18 cellular contexts compared by ENCODE assay signal in the genomic region with DNA sequence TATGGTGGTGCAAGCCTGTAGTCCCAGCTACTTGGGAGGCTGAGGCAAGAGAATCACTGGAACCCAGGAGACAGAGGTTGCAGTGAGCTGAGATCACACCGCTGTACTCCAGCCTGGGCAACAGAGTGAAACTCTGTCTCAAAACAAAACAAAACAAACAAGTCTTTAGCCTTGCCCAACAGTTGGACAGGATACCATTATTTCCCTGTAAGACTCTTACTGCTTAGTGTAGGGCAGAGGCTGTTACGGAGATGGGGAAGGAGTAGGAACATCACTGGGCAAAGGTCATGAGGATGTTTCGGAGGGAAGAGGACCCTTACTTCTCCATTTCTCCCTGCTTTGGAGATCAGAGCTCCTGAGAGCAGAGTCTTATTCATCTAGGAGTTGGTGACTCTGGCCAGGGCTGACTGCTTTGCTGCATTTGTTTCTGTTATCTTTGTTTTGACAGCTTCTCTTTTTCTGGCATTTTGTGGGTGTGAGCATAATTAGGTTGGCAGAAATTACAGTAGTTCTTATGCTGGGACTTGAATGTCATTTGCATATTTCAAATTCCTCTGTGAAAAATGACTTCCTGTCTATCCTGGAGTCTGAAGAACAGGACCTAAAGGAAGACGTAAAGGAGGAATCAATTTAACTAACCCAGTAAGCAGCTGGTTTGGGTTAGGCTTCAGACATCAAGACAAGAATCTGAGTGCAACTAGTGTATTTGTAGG.
DNase-seq lines count a peak whose midpoint lies in the region; ATAC-seq and TF ChIP-seq lines count a peak whose summit lies in the region.
"Had no signal": no experiment of that assay in that cellular context is flagged by ENCODE, and none has a peak within 500 bp of the region (broad histone marks: within the 10 kb centered on the region; RNA-seq: fewer than 3 reads in every experiment).

No MANE protein-coding gene starts in this region.

- no peak for TF ChIP-seq EP300 in stomach (IDR thresholded peaks at IDR 0.05)

- H3K27me3 ChIP-seq in stomach: no peaks in the 10 kb centered on the region
- H3K27me3 ChIP-seq: hepatocyte had no signal

- H3K27me3 Mint-ChIP-seq in endothelial cell (ENCODE audit: unreplicated experiment) (peaks cover 7% of the 10 kb centered on the region), neural crest cell (ENCODE audit: low read depth) (no peaks in the 10 kb centered on the region), CD14-positive monocyte (ENCODE audit: low read depth in 3 of 3) (peaks cover 0 to 2% (median 2%) of the 10 kb centered on the region in 3 donors)
- H3K27me3 Mint-ChIP-seq: activated T-helper 17 cell treated with anti-CD3 and anti-CD28 coated beads, Interleukin-2, amount 50 U/mL, for 72 hours had no signal

- no peak overlapping the region for H3K27ac ChIP-seq in stomach
- H3K27ac ChIP-seq: hepatocyte, WERI-Rb-1 had no signal

- intact Hi-C loops in stomach (cut with DNase I; ENCODE audit: low total_unique reads): no loop called here
- intact Hi-C loops in CD14-positive monocyte (cut with micrococcal nuclease): loop anchor here in 1 of 2 donors (10.0 kb wide), 1 partner anchor 229 kb away; no protein-coding TSS in a partner anchor

- peaks cover 11% of the 10 kb centered on the region for H3K36me3 Mint-ChIP-seq in endothelial cell (ENCODE audit: low read depth, unreplicated experiment)
- peaks cover 9% of the 10 kb centered on the region for H3K36me3 Mint-ChIP-seq in neural crest cell (ENCODE audit: low read depth)
- H3K36me3 Mint-ChIP-seq in CD14-positive monocyte: peaks cover 3% of the 10 kb centered on the region in 2 donors

- TF ChIP-seq POLR2A in stomach (IDR thresholded peaks at IDR 0.05): no peak

- H3K27ac Mint-ChIP-seq in endothelial cell (ENCODE audit: unreplicated experiment) (peak overlapping the region; percentile 9), neural crest cell (ENCODE audit: unreplicated experiment) (peak overlapping the region; percentile 19), CD14-positive monocyte (peak overlapping the region in 3 of 7 donors; percentile 3 to 68 (median 61))
- H3K27ac Mint-ChIP-seq: activated CD8-positive, alpha-beta T cell treated with anti-CD3 and anti-CD28 coated beads, Interleukin-2, amount 10 ng/mL, durations not matched to agents 7 days and 5 days; activated T-helper 17 cell treated with anti-CD3 and anti-CD28 coated beads, Interleukin-2, amount 50 U/mL, for 72 hours had no signal

- TF ChIP-seq CTCF in endothelial cell (IDR thresholded peaks at IDR 0.05; ENCODE audit: unreplicated experiment) (no peak), neural crest cell (conservative IDR thresholded peaks at IDR 0.05) (no peak), stomach (IDR thresholded peaks at IDR 0.05) (no peak), CD14-positive monocyte (IDR thresholded peaks at IDR 0.05) (no peak)

- no peaks in the 10 kb centered on the region for H3K4me1 ChIP-seq in stomach

- no peak for ATAC-seq in HG02623 (IDR thresholded peaks at IDR 0.05; ENCODE audit: unreplicated experiment)
- ATAC-seq: activated CD8-positive, alpha-beta T cell treated with anti-CD3 and anti-CD28 coated beads, Interleukin-2, amount 10 ng/mL, durations not matched to agents 7 days and 5 days; activated T-helper 17 cell treated with anti-CD3 and anti-CD28 coated beads, Interleukin-2, amount 50 U/mL, for 72 hours; PC-3 had no signal

- 67 to 81% (median 68%) methylated on average over 4 of the region's 4 CpGs for WGBS in stomach, 5 donors

- DNase-seq in CD1c-positive myeloid dendritic cell (ENCODE audit: extremely low spot score) (peak; percentile 71), OCI-M2 (lab: John Stamatoyannopoulos, UW; ENCODE audit: unreplicated experiment) (peak; percentile 32), endothelial cell (ENCODE audit: low spot score) (no peak), neural crest cell (ENCODE audit: low read depth, low spot score) (no peak), NCI-H2081 treated with DMSO at 0.1 percent for 48 hours (lab: John Stamatoyannopoulos, UW) (no peak), stomach (no peak), CD14-positive monocyte (ENCODE audit: low spot score) (no peak)
- DNase-seq: activated CD8-positive, alpha-beta T cell treated with anti-CD3 and anti-CD28 coated beads, Interleukin-2, amount 10 ng/mL, durations not matched to agents 7 days and 5 days; DMS153; NCI-H1436 treated with DMSO at 0.1 percent for 48 hours; NCI-H446; PC-3; posterior cingulate gyrus; stimulated activated naive CD4-positive, alpha-beta T cell treated with Interleukin-2 at 50 U/mL for 16 hours; WERI-Rb-1 had no signal

- peaks cover 0 to 14% (median 6%) of the 10 kb centered on the region in 4 donors for H3K36me3 ChIP-seq in stomach
- H3K36me3 ChIP-seq: WERI-Rb-1 had no signal

- H3K4me1 Mint-ChIP-seq in endothelial cell (ENCODE audit: unreplicated experiment) (peaks cover 20% of the 10 kb centered on the region), neural crest cell (peaks cover 20% of the 10 kb centered on the region), CD14-positive monocyte (peaks cover 26% of the 10 kb centered on the region)
- H3K4me1 Mint-ChIP-seq: activated T-helper 17 cell treated with anti-CD3 and anti-CD28 coated beads, Interleukin-2, amount 50 U/mL, for 72 hours had no signal

- no peak overlapping the region for H3K4me3 ChIP-seq in stomach
- H3K4me3 ChIP-seq: hepatocyte had no signal

- no peak overlapping the region for H3K4me3 Mint-ChIP-seq in endothelial cell (ENCODE audit: unreplicated experiment)
- no peak overlapping the region for H3K4me3 Mint-ChIP-seq in neural crest cell
- H3K4me3 Mint-ChIP-seq in CD14-positive monocyte: no peak overlapping the region
- H3K4me3 Mint-ChIP-seq: activated CD8-positive, alpha-beta T cell treated with anti-CD3 and anti-CD28 coated beads, Interleukin-2, amount 10 ng/mL, durations not matched to agents 7 days and 5 days; activated T-helper 17 cell treated with anti-CD3 and anti-CD28 coated beads, Interleukin-2, amount 50 U/mL, for 72 hours had no signal

- no peaks in the 10 kb centered on the region for H3K9me3 Mint-ChIP-seq in endothelial cell (ENCODE audit: unreplicated experiment)
- H3K9me3 Mint-ChIP-seq in neural crest cell: peaks cover 4% of the 10 kb centered on the region
- H3K9me3 Mint-ChIP-seq in CD14-positive monocyte: no peaks in the 10 kb centered on the region
- H3K9me3 Mint-ChIP-seq: activated T-helper 17 cell treated with anti-CD3 and anti-CD28 coated beads, Interleukin-2, amount 50 U/mL, for 72 hours had no signal

- no peaks in the 10 kb centered on the region for H3K9me3 ChIP-seq in stomach

Comparison
In these comparisons a context has a peak if more than half of its experiments do, and no peak if none do; other contexts are left out.
1. DNase-seq: peak in CD1c-positive myeloid dendritic cell (single experiment) and OCI-M2 (single experiment); none in endothelial cell (single experiment), neural crest cell (single experiment), NCI-H2081 treated with DMSO at 0.1 percent for 48 hours (single experiment), stomach (single experiment) and CD14-positive monocyte (single experiment).